In genomic region chr18:77054606-77055428, GRCh38 we compare ENCODE assay signal across 8 cellular contexts.
DNase-seq lines count a peak whose midpoint lies in the region; ATAC-seq and TF ChIP-seq lines count a peak whose summit lies in the region.

No MANE protein-coding gene starts in this region.

- H3K27ac Mint-ChIP-seq in activated CD8-positive, alpha-beta T cell treated with anti-CD3 and anti-CD28 coated beads for 36 hours = peak overlapping the region; percentile 93
- peak overlapping the region; percentile 82 to 99 for H3K27ac Mint-ChIP-seq in effector memory CD8-positive, alpha-beta T cell

- no peaks in the 10 kb centered on the region for H3K9me3 Mint-ChIP-seq in activated CD8-positive, alpha-beta T cell treated with anti-CD3 and anti-CD28 coated beads for 36 hours
- H3K9me3 Mint-ChIP-seq in effector memory CD8-positive, alpha-beta T cell = no peaks in the 10 kb centered on the region

- DNase-seq in AG08395 (ENCODE audit: low spot score) = peak; percentile 74
- peak; percentile 99 for DNase-seq in NCI-H510A treated with DMSO at 0.1 percent for 48 hours (lab: John Stamatoyannopoulos, UW)
- peak; percentile 92 for DNase-seq in activated CD8-positive, alpha-beta T cell treated with anti-CD3 and anti-CD28 coated beads for 36 hours
- peak; percentile 78 to 82 (median 80) for DNase-seq in effector memory CD8-positive, alpha-beta T cell
- peak; percentile 80 to 91 (median 81) for DNase-seq in mucosa of descending colon
- peak; percentile 49 to 59 for DNase-seq in stimulated activated CD8-positive, alpha-beta memory T cell treated with anti-CD3 and anti-CD28 coated beads, Interleukin-2, amount 100 ng/mL, for 1 hour (ENCODE audit: low read depth in 2 of 2)

- no peak overlapping the region for H3K4me3 ChIP-seq in mucosa of descending colon

- intact Hi-C loops in activated CD8-positive, alpha-beta T cell treated with anti-CD3 and anti-CD28 coated beads for 36 hours (cut with micrococcal nuclease) = loop anchor here (2.0 to 5.0 kb wide), 2 partner anchors 53 to 74 kb away; no protein-coding TSS in a partner anchor
- intact Hi-C loops in mucosa of descending colon (cut with DNase I, micrococcal nuclease) = no loop called here

- no peaks in the 10 kb centered on the region for H3K36me3 ChIP-seq in mucosa of descending colon (ENCODE audit: low read depth)

- CTCF ChIA-PET in activated CD8-positive, alpha-beta T cell treated with anti-CD3 and anti-CD28 coated beads for 36 hours (lab: Charles Lee) = interaction anchor here (0.6 to 4.8 kb wide), 19 partner anchors 9 to 251 kb away, joined by 3 to 38 read pairs (median 3); no protein-coding TSS in a partner anchor

- POLR2A ChIA-PET in activated CD8-positive, alpha-beta T cell treated with anti-CD3 and anti-CD28 coated beads for 36 hours (lab: Charles Lee) = interaction anchor here (0.7 to 4.4 kb wide), 11 partner anchors 8 to 237 kb away, joined by 3 to 20 read pairs (median 3); no protein-coding TSS in a partner anchor

- peaks cover 20% of the 10 kb centered on the region for H3K36me3 Mint-ChIP-seq in activated CD8-positive, alpha-beta T cell treated with anti-CD3 and anti-CD28 coated beads for 36 hours (ENCODE audit: low read depth)
- H3K36me3 Mint-ChIP-seq in effector memory CD8-positive, alpha-beta T cell (ENCODE audit: insufficient read depth) = peaks cover 33% of the 10 kb centered on the region

- H3K4me3 Mint-ChIP-seq in activated CD8-positive, alpha-beta T cell treated with anti-CD3 and anti-CD28 coated beads for 36 hours = peak overlapping the region; percentile 79
- peak overlapping the region; percentile 48 to 69 for H3K4me3 Mint-ChIP-seq in effector memory CD8-positive, alpha-beta T cell

- no peaks in the 10 kb centered on the region for H3K27me3 Mint-ChIP-seq in activated CD8-positive, alpha-beta T cell treated with anti-CD3 and anti-CD28 coated beads for 36 hours
- H3K27me3 Mint-ChIP-seq in effector memory CD8-positive, alpha-beta T cell = no peaks in the 10 kb centered on the region

- peaks cover 29% of the 10 kb centered on the region for H3K4me1 ChIP-seq in mucosa of descending colon (ENCODE audit: low read depth)

- peaks cover 57% of the 10 kb centered on the region for H3K4me1 Mint-ChIP-seq in activated CD8-positive, alpha-beta T cell treated with anti-CD3 and anti-CD28 coated beads for 36 hours (ENCODE audit: low read depth)
- H3K4me1 Mint-ChIP-seq in effector memory CD8-positive, alpha-beta T cell (ENCODE audit: low read depth in 2 of 2) = peaks cover 56 to 60% of the 10 kb centered on the region in 2 donors

- no peaks in the 10 kb centered on the region for H3K9me3 ChIP-seq in mucosa of descending colon

- TF ChIP-seq CTCF in activated CD8-positive, alpha-beta T cell treated with anti-CD3 and anti-CD28 coated beads for 36 hours (IDR thresholded peaks at IDR 0.05) = peak; percentile 42
- no peak for TF ChIP-seq CTCF in mucosa of descending colon (IDR thresholded peaks at IDR 0.05)

- ATAC-seq in GM18870 (IDR thresholded peaks at IDR 0.05; ENCODE audit: unreplicated experiment) (peak; percentile 70), HG03097 (IDR thresholded peaks at IDR 0.05; ENCODE audit: low FRiP score, unreplicated experiment) (peak; percentile 74), mucosa of descending colon (peak; percentile 79)
- ATAC-seq in activated CD8-positive, alpha-beta T cell treated with anti-CD3 and anti-CD28 coated beads for 36 hours = peak; percentile 85
- ATAC-seq in effector memory CD8-positive, alpha-beta T cell (replicated peaks) = peak; percentile 87
